8 cellular contexts compared by ENCODE assay signal in genomic region chr6:56370127-56370540, GRCh38.
A peak's percentile ranks its signal among the peaks of the same experiment; 100 is the strongest.
DNase-seq lines count a peak whose midpoint lies in the region; ATAC-seq and TF ChIP-seq lines count a peak whose summit lies in the region.

No MANE protein-coding gene starts in this region.

- peaks cover 32% of the 10 kb centered on the region for H3K4me1 Mint-ChIP-seq in progenitor cell of endocrine pancreas (ENCODE audit: low read depth)

- ATAC-seq in gastroesophageal sphincter = peak; percentile 73
- no peak for ATAC-seq in HG03025 (IDR thresholded peaks at IDR 0.05; ENCODE audit: low FRiP score, unreplicated experiment)

- H3K9me3 ChIP-seq in gastroesophageal sphincter = no peaks in the 10 kb centered on the region

- H3K36me3 Mint-ChIP-seq in progenitor cell of endocrine pancreas (ENCODE audit: insufficient read depth) = no peaks in the 10 kb centered on the region

- TF ChIP-seq CTCF in gastroesophageal sphincter (IDR thresholded peaks at IDR 0.05) (peak; percentile 75 to 82 (median 80)), progenitor cell of endocrine pancreas (IDR thresholded peaks at IDR 0.05; ENCODE audit: unreplicated experiment) (peak; percentile 66)

- no peak overlapping the region for H3K4me3 Mint-ChIP-seq in progenitor cell of endocrine pancreas (ENCODE audit: low read depth)

- H3K36me3 ChIP-seq in gastroesophageal sphincter = no peaks in the 10 kb centered on the region

- no peak overlapping the region for H3K27ac Mint-ChIP-seq in progenitor cell of endocrine pancreas

- TF ChIP-seq POLR2A in gastroesophageal sphincter (IDR thresholded peaks at IDR 0.05) = no peak

- H3K27me3 ChIP-seq in gastroesophageal sphincter = no peaks in the 10 kb centered on the region

- DNase-seq in DMS53 treated with DMSO at 0.1 percent for 48 hours (lab: John Stamatoyannopoulos, UW; ENCODE audit: unreplicated experiment) (peak; percentile 85), SHP77 treated with DMSO at 0.1 percent for 48 hours (lab: John Stamatoyannopoulos, UW) (peak; percentile 70), progenitor cell of endocrine pancreas (ENCODE audit: low spot score, unreplicated experiment) (peak; percentile 19), SKM-1 (lab: John Stamatoyannopoulos, UW; ENCODE audit: unreplicated experiment) (no peak), NCI-H82 (lab: John Stamatoyannopoulos, UW) (no peak)
- DNase-seq in activated effector memory CD4-positive, alpha-beta T cell treated with Interleukin-2 at 50 U/mL for 16 hours = no peak

- peak overlapping the region; percentile 90 to 97 (median 94) for H3K27ac ChIP-seq in gastroesophageal sphincter

- no peaks in the 10 kb centered on the region for H3K27me3 Mint-ChIP-seq in progenitor cell of endocrine pancreas

- H3K9me3 Mint-ChIP-seq in progenitor cell of endocrine pancreas (ENCODE audit: low read depth) = no peaks in the 10 kb centered on the region

- peaks cover 21 to 88% (median 24%) of the 10 kb centered on the region in 3 donors for H3K4me1 ChIP-seq in gastroesophageal sphincter

- no peak for TF ChIP-seq EP300 in gastroesophageal sphincter (IDR thresholded peaks at IDR 0.05)

- H3K4me3 ChIP-seq in gastroesophageal sphincter = peak overlapping the region; percentile 15 to 23

- 7 to 24% methylated on average over 8 to 9 of the region's 10 CpGs for WGBS in gastroesophageal sphincter (ENCODE audit: low coverage in 1 of 2), 2 donors

Comparison
In these comparisons a context has a peak if more than half of its experiments do, and no peak if none do; other contexts are left out.
1. DNase-seq: peak in DMS53 treated with DMSO at 0.1 percent for 48 hours (single experiment), SHP77 treated with DMSO at 0.1 percent for 48 hours (single experiment) and progenitor cell of endocrine pancreas (single experiment); none in activated effector memory CD4-positive, alpha-beta T cell treated with Interleukin-2 at 50 U/mL for 16 hours (single experiment), SKM-1 (single experiment) and NCI-H82 (single experiment).